Comparison of ENCODE assay signal across 1 cellular context in genomic region chr3:133137042-133137393, GRCh38.
TF ChIP-seq lines count a peak whose summit lies in the region.

No MANE protein-coding gene starts in this region.

TF ChIP-seq in GM12878, 131 proteins besides CTCF, POLR2A, EP300 and RAD21 (continued from another document):
- no peak for TF ChIP-seq CEBPZ (IDR thresholded peaks at IDR 0.05; ENCODE audit: low read depth, low read length)
- no peak for TF ChIP-seq FOXM1 (IDR thresholded peaks at IDR 0.05; ENCODE audit: low read depth, low read length)
- TF ChIP-seq BHLHE40 (IDR thresholded peaks at IDR 0.05; ENCODE audit: borderline replicate concordance in 1 of 2, low read depth in 2 of 2, low read length in 1 of 2), result no peak
- no peak for TF ChIP-seq JUNB (IDR thresholded peaks at IDR 0.05)
- TF ChIP-seq E4F1 (IDR thresholded peaks at IDR 0.05; ENCODE audit: borderline replicate concordance, partially characterized antibody), result no peak
- no peak for TF ChIP-seq RBBP5 (conservative IDR thresholded peaks at IDR 0.05)
- no peak for TF ChIP-seq NR2F1 (conservative IDR thresholded peaks at IDR 0.05)
- TF ChIP-seq BCLAF1 (IDR thresholded peaks at IDR 0.05), result no peak
